Comparison of ENCODE assay signal across 8 cellular contexts in the genomic region with DNA sequence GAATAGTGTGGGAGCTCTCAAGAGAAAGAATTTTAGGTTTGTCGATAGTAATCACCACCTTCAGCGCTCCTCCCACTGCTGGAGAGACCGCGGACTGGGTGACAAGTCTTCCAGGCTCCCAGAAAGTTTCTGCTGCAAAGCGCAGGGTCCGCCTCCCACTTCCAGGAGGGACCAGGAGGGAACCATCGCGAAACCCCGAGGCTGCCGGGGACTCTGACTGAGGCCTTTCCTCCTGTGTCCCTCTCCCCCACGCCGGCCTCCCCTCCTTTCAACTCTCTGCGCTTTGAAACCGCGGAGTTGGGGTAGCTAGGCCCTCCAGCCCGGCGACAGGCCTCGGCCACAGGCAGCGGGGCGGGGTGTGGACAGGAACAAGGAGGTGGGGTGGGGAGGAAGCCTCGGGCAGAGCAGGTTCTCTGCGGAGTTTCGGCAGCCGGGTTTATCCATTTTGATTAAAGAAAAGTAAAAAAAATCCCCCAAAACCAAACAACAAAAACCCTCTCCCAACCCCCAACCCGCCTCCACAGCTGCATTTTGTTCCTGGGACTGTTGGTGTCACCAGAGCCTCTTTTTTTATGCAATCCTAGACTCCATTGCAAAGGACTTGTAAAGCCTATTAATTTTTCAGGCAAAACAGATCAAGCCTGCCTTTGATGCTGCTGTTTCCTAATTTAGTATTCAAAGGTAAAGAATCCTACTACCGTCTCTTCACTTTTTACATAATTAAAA. TPM values are rescaled to one million over a fixed set of nuclear protein-coding genes. Genes with fewer than 3 reads are reported as not detected.
DNase-seq lines count a peak whose midpoint lies in the region; ATAC-seq, FAIRE-seq and TF ChIP-seq lines count a peak whose summit lies in the region.

No MANE protein-coding gene starts in this region.

- under 1% methylated on average over 18 of the region's 26 CpGs for WGBS in A549 (ENCODE audit: missing lambda C conversion rate)
- WGBS in aorta, 2 donors, result 14 to 21% methylated on average over 18 to 26 of the region's 26 CpGs

- intact Hi-C loops in posterior cingulate gyrus (cut with DNase I), result loop anchor here (10.0 kb wide), 1 partner anchor 1466 kb away; no protein-coding TSS in a partner anchor
- intact Hi-C loops in aorta (cut with DNase I), result loop anchor here (5.0 to 10.0 kb wide), 6 partner anchors 36 to 579 kb away; partner anchors contain the start of gene ZIC5 (in 1 of the 2)

- POLR2A ChIA-PET in A549 (lab: Yijun Ruan, JAX), result interaction anchor here (0.5 to 1.7 kb wide), 6 partner anchors 54 to 1017 kb away, joined by 3 to 8 read pairs (median 4); partner anchors contain the start of genes PCCA, TMTC4, ZIC2 and ZIC5

- ATAC-seq in A549 (peak; percentile 55 to 72), GM18498 (IDR thresholded peaks at IDR 0.05; ENCODE audit: unreplicated experiment) (peak; percentile 53), aorta (ENCODE audit: low FRiP score) (peak; percentile 81)

- no peak for FAIRE-seq in A549 (lab: Jason Lieb, UNC)

- H3K9me3 ChIP-seq in A549 (no peaks in the 10 kb centered on the region), HUES6 (ENCODE audit: control insufficient read depth, insufficient read depth, low read depth, low read length) (no peaks in the 10 kb centered on the region), right atrium auricular region (no peaks in the 10 kb centered on the region), aorta (ENCODE audit: control insufficient read depth, low read length) (no peaks in the 10 kb centered on the region)

- H3K27me3 ChIP-seq in HUES6 (ENCODE audit: control insufficient read depth, insufficient read depth, low read length), result no peaks in the 10 kb centered on the region
- no peaks in the 10 kb centered on the region for H3K27me3 ChIP-seq in right atrium auricular region
- H3K27me3 ChIP-seq in aorta (ENCODE audit: control insufficient read depth in 1 of 2, insufficient read depth in 2 of 2, low read length in 1 of 2), result no peaks in the 10 kb centered on the region

- H3K36me3 ChIP-seq in HUES6 (ENCODE audit: control insufficient read depth, insufficient read depth, low read length), result no peaks in the 10 kb centered on the region
- no peaks in the 10 kb centered on the region for H3K36me3 ChIP-seq in right atrium auricular region
- no peaks in the 10 kb centered on the region for H3K36me3 ChIP-seq in aorta (ENCODE audit: control insufficient read depth in 1 of 2, insufficient read depth in 2 of 2, low read length in 1 of 2)

- TF ChIP-seq RAD21 in A549 (conservative IDR thresholded peaks at IDR 0.05 in 1 of 2, IDR thresholded peaks at IDR 0.05 in 1 of 2), result peak; percentile 62 to 72

- peak; percentile 21 to 64 for DNase-seq in A549 (ENCODE audit: low read depth in 1 of 2, low spot score in 1 of 2)
- DNase-seq in SKM-1 (lab: John Stamatoyannopoulos, UW; ENCODE audit: unreplicated experiment), result peak; percentile 52
- DNase-seq in amniotic stem cell (lab: John Stamatoyannopoulos, UW), result peak; percentile 13
- DNase-seq in right atrium auricular region (ENCODE audit: low spot score), result peak; percentile 71
- peak in 8 of 10 donors; percentile 30 to 86 (median 44) for DNase-seq in posterior cingulate gyrus
- DNase-seq in aorta, result peak; percentile 67 to 82

- H3K4me3 ChIP-seq in A549 (peak overlapping the region; percentile 46), HUES6 (ENCODE audit: low read depth, low read length) (peak overlapping the region; percentile 63), right atrium auricular region (peak overlapping the region; percentile 44 to 63), aorta (ENCODE audit: low read length in 2 of 2) (peak overlapping the region; percentile 5 to 42)

- H3K4me1 ChIP-seq in A549, result peaks cover 33% of the 10 kb centered on the region
- peaks cover 76% of the 10 kb centered on the region for H3K4me1 ChIP-seq in HUES6 (ENCODE audit: control insufficient read depth, insufficient read depth, low read length)
- peaks cover 0 to 10% of the 10 kb centered on the region in 2 donors for H3K4me1 ChIP-seq in right atrium auricular region
- no peaks in the 10 kb centered on the region for H3K4me1 ChIP-seq in aorta (ENCODE audit: control insufficient read depth in 1 of 2, insufficient read depth in 2 of 2, low read length in 2 of 2)

- TF ChIP-seq EP300 in A549 (IDR thresholded peaks at IDR 0.05), result no peak

- peak; percentile 30 for TF ChIP-seq POLR2A in A549 (IDR thresholded peaks at IDR 0.05; ENCODE audit: low read length)

- peak overlapping the region; percentile 91 for H3K9ac ChIP-seq in HUES6 (ENCODE audit: low read length)

- peak overlapping the region; percentile 93 to 98 for H3K27ac ChIP-seq in A549
- peak overlapping the region; percentile 97 for H3K27ac ChIP-seq in HUES6 (ENCODE audit: low read depth, low read length)
- H3K27ac ChIP-seq in right atrium auricular region, result peak overlapping the region; percentile 76 to 81
- peak overlapping the region; percentile 34 to 68 for H3K27ac ChIP-seq in aorta (ENCODE audit: low read depth in 1 of 2, low read length in 2 of 2)

- H3K4me2 ChIP-seq in A549, result peak overlapping the region; percentile 93

- CTCF ChIA-PET in A549 (lab: Yijun Ruan, JAX), result interaction anchor here (0.7 to 2.5 kb wide), 14 partner anchors 10 to 884 kb away, joined by 3 to 9 read pairs (median 4); no protein-coding TSS in a partner anchor

- TF ChIP-seq CTCF in A549 (IDR thresholded peaks at IDR 0.05), result peak; percentile 44
- peak; percentile 37 to 66 for TF ChIP-seq CTCF in right atrium auricular region (IDR thresholded peaks at IDR 0.05)

TF ChIP-seq in A549, 52 proteins besides CTCF, POLR2A, EP300 and RAD21:
- TF ChIP-seq PHF8 (IDR thresholded peaks at IDR 0.05; ENCODE audit: borderline replicate concordance, low read depth) (peak; percentile 57; the same call in 1 of the 2 replicates), EHMT2 (IDR thresholded peaks at IDR 0.05; ENCODE audit: low read depth) (no peak), CEBPB (IDR thresholded peaks at IDR 0.05) (peak in 1 of 2 experiments; percentile 16; a peak in 1 of 4 replicates), SMC3 (IDR thresholded peaks at IDR 0.05) (peak; percentile 43; the same call in 1 of the 3 replicates)

RNA-seq across cellular contexts. Expression of gene CLYBL, which starts 51.9 kb away (rescaled TPM):
- 6.9 and 8.1 TPM in 2 replicates for polyA plus RNA-seq in A549 (2011; rRNA removed)
- polyA plus RNA-seq in A549 (2012; cell fraction: cytosol; rRNA removed), result 0.89 and 1.6 TPM in 2 replicates
- 0.54 and 1.2 TPM in 2 replicates for polyA plus RNA-seq in A549 (2012; cell fraction: nucleus; rRNA removed)
- 2.0 to 2.5 TPM (median 2.2 TPM) in 3 replicates for polyA plus RNA-seq in A549 (2017; fragmentation: RNase III; extraction: RNeasy Plus Mini Kit Qiagen cat#74134 plus additional on column Dnase treatment)
- 1.4 and 2.3 TPM in 2 replicates for polyA minus RNA-seq in A549 (2011; rRNA and poly(A)+ RNA removed)
- 1 to 10 TPM; 7.8 to 9.9 TPM for total RNA-seq in right atrium auricular region
- total RNA-seq in aorta, result 1 to 10 TPM; 7.7 to 8.3 TPM
- polyA plus RNA-seq in aorta, result 10 to 100 TPM in 1 of 2 donors, 1 to 10 TPM in 1; 8.2 to 34.9 TPM

Comparison
In these comparisons a context has a peak if more than half of its experiments do, and no peak if none do; other contexts are left out.
1. Peak in every context shown above with its lines: DNase-seq, ATAC-seq, H3K4me3 ChIP-seq and H3K27ac ChIP-seq.
2. DNase-seq: peak in every context shown above with its lines; median percentile 74 in aorta; 71 in right atrium auricular region; 52 in SKM-1; 44 in posterior cingulate gyrus; 42 in A549; 13 in amniotic stem cell.